In genomic region chr4:88130544-88131305, GRCh38 we compare ENCODE assay signal across 26 cellular contexts. TPM values are rescaled to one million over a fixed set of nuclear protein-coding genes. Genes with fewer than 3 reads are reported as not detected.
DNase-seq lines count a peak whose midpoint lies in the region; ATAC-seq and TF ChIP-seq lines count a peak whose summit lies in the region.
"Had no signal": no experiment of that assay in that cellular context is flagged by ENCODE, and none has a peak within 500 bp of the region (broad histone marks: within the 10 kb centered on the region; RNA-seq: fewer than 3 reads in every experiment).

No MANE protein-coding gene starts in this region.

- H3K27me3 ChIP-seq in ovary = no peaks in the 10 kb centered on the region

- no peak for TF ChIP-seq POLR2A in NB4 (IDR thresholded peaks at IDR 0.05; ENCODE audit: extremely low read depth, insufficient read length)
- TF ChIP-seq POLR2A in ovary (IDR thresholded peaks at IDR 0.05) = no peak

- H3K36me3 Mint-ChIP-seq in stimulated activated effector memory CD8-positive, alpha-beta T cell treated with anti-CD3 and anti-CD28 coated beads, Interleukin-12 subunit alpha, Interleukin-12 subunit beta, amount 100 ng/mL, for 72 hours = no peaks in the 10 kb centered on the region
- H3K36me3 Mint-ChIP-seq: activated naive CD4-positive, alpha-beta T cell treated with anti-CD3 and anti-CD28 coated beads, Interleukin-2, amount 50 U/mL, for 24 hours; natural killer cell treated with Interleukin-12 subunit alpha and Interleukin-12 subunit beta and Interleukin-15 and Interleukin-18, amount 100 ng/mL, for 72 hours had no signal

- peak; percentile 25 for DNase-seq in Ammon's horn (ENCODE audit: low spot score)
- peak; percentile 21 for DNase-seq in NB4 (ENCODE audit: low read depth)
- DNase-seq in SKM-1 treated with dmso at 0.1 percent for 144 hours (lab: John Stamatoyannopoulos, UW; ENCODE audit: unreplicated experiment) = peak; percentile 57
- DNase-seq in globus pallidus (ENCODE audit: low spot score) = peak; percentile 7
- no peak for DNase-seq in NCI-H128 (lab: John Stamatoyannopoulos, UW; ENCODE audit: unreplicated experiment)
- DNase-seq in stimulated activated effector memory CD8-positive, alpha-beta T cell treated with anti-CD3 and anti-CD28 coated beads, Interleukin-12 subunit alpha, Interleukin-12 subunit beta, amount 100 ng/mL, for 72 hours (ENCODE audit: low spot score in 2 of 2) = no peak
- DNase-seq in ovary = no peak
- DNase-seq in NCI-H187 (lab: John Stamatoyannopoulos, UW) = no peak
- DNase-seq: 8988T; activated CD4-positive, alpha-beta T cell treated with anti-CD3 and anti-CD28 coated beads, Interleukin-2, amount 10 ng/mL, durations not matched to agents 24 days and 14 days; anterior cingulate cortex; Caco-2; immature natural killer cell; mammary epithelial cell; MM.1S; NCI-H1694; NCI-H510A; PC-9; stimulated activated naive CD4-positive, alpha-beta T cell had no signal

- no peaks in the 10 kb centered on the region for H3K4me1 Mint-ChIP-seq in stimulated activated effector memory CD8-positive, alpha-beta T cell treated with anti-CD3 and anti-CD28 coated beads, Interleukin-12 subunit alpha, Interleukin-12 subunit beta, amount 100 ng/mL, for 72 hours
- H3K4me1 Mint-ChIP-seq: activated CD4-positive, alpha-beta T cell treated with anti-CD3 and anti-CD28 coated beads, Interleukin-2, amount 10 ng/mL, durations not matched to agents 24 days and 14 days; activated naive CD4-positive, alpha-beta T cell treated with anti-CD3 and anti-CD28 coated beads, Interleukin-2, amount 50 U/mL, for 24 hours; immature natural killer cell had no signal

- no peak overlapping the region for H3K27ac ChIP-seq in ovary
- H3K27ac ChIP-seq: C4-2B, epithelial cell of prostate, KMS-11, PC-9, thoracic aorta had no signal

- H3K4me3 ChIP-seq in NB4 (ENCODE audit: low read depth, low read length) (no peak overlapping the region), ovary (no peak overlapping the region)
- H3K4me3 ChIP-seq: PC-9, thoracic aorta had no signal

- WGBS in ovary, 3 donors = 91 to 95% (median 93%) methylated on average over 9 of the region's 9 CpGs

- peaks cover 2% of the 10 kb centered on the region for H3K9me3 Mint-ChIP-seq in stimulated activated effector memory CD8-positive, alpha-beta T cell treated with anti-CD3 and anti-CD28 coated beads, Interleukin-12 subunit alpha, Interleukin-12 subunit beta, amount 100 ng/mL, for 72 hours
- H3K9me3 Mint-ChIP-seq: activated naive CD4-positive, alpha-beta T cell treated with anti-CD3 and anti-CD28 coated beads, Interleukin-2, amount 50 U/mL, for 24 hours; natural killer cell treated with Interleukin-12 subunit alpha and Interleukin-12 subunit beta and Interleukin-15 and Interleukin-18, amount 100 ng/mL, for 72 hours had no signal

- intact Hi-C loops in ovary (cut with DNase I) = no loop called here

- no peak for TF ChIP-seq EP300 in ovary (IDR thresholded peaks at IDR 0.05)

- TF ChIP-seq CTCF in NB4 (IDR thresholded peaks at IDR 0.05; ENCODE audit: low read depth, low read length) (no peak), ovary (IDR thresholded peaks at IDR 0.05) (no peak)

- no peaks in the 10 kb centered on the region for H3K4me1 ChIP-seq in ovary (ENCODE audit: insufficient read depth)

- ATAC-seq in stimulated activated effector memory CD8-positive, alpha-beta T cell treated with anti-CD3 and anti-CD28 coated beads, Interleukin-12 subunit alpha, Interleukin-12 subunit beta, amount 100 ng/mL, for 72 hours = no peak
- ATAC-seq: natural killer cell treated with Interleukin-12 subunit alpha and Interleukin-12 subunit beta and Interleukin-15 and Interleukin-18, amount 100 ng/mL, for 72 hours had no signal

- peaks cover 0 to 3% of the 10 kb centered on the region in 2 donors for H3K9me3 ChIP-seq in ovary
- H3K9me3 ChIP-seq: Caco-2, thoracic aorta had no signal

- no peak overlapping the region for H3K27ac Mint-ChIP-seq in stimulated activated effector memory CD8-positive, alpha-beta T cell treated with anti-CD3 and anti-CD28 coated beads, Interleukin-12 subunit alpha, Interleukin-12 subunit beta, amount 100 ng/mL, for 72 hours
- H3K27ac Mint-ChIP-seq: activated CD4-positive, alpha-beta T cell treated with anti-CD3 and anti-CD28 coated beads, Interleukin-2, amount 10 ng/mL, durations not matched to agents 24 days and 14 days; activated naive CD4-positive, alpha-beta T cell treated with anti-CD3 and anti-CD28 coated beads, Interleukin-2, amount 50 U/mL, for 24 hours; immature natural killer cell; natural killer cell treated with Interleukin-12 subunit alpha and Interleukin-12 subunit beta and Interleukin-15 and Interleukin-18, amount 100 ng/mL, for 72 hours; T-helper 2 cell treated with Interferon-gamma antibody and Interleukin-4, amounts not matched to agents 5 μg/mL and 100 μg/mL, for 36 hours had no signal

- no peaks in the 10 kb centered on the region for H3K36me3 ChIP-seq in ovary
- H3K36me3 ChIP-seq: thoracic aorta had no signal

- H3K4me3 Mint-ChIP-seq in stimulated activated effector memory CD8-positive, alpha-beta T cell treated with anti-CD3 and anti-CD28 coated beads, Interleukin-12 subunit alpha, Interleukin-12 subunit beta, amount 100 ng/mL, for 72 hours = no peak overlapping the region
- H3K4me3 Mint-ChIP-seq: activated CD4-positive, alpha-beta T cell treated with anti-CD3 and anti-CD28 coated beads, Interleukin-2, amount 10 ng/mL, durations not matched to agents 24 days and 14 days; activated naive CD4-positive, alpha-beta T cell treated with anti-CD3 and anti-CD28 coated beads, Interleukin-2, amount 50 U/mL, for 24 hours; immature natural killer cell; natural killer cell treated with Interleukin-12 subunit alpha and Interleukin-12 subunit beta and Interleukin-15 and Interleukin-18, amount 100 ng/mL, for 72 hours; T-helper 2 cell treated with Interferon-gamma antibody and Interleukin-4, amounts not matched to agents 5 μg/mL and 100 μg/mL, for 36 hours had no signal

RNA-seq across cellular contexts. Expression of gene ABCG2, which starts 27.7 kb away (rescaled TPM):
- 10 to 100 TPM in 1 of 7 donors, 1 to 10 TPM in 6; 5.9 to 20.1 (median 6.7) TPM for total RNA-seq in ovary
- 10 to 100 TPM in 1 of 2 donors, 1 to 10 TPM in 1; 4.4 to 13.0 TPM for polyA plus RNA-seq in ovary

Comparison
In these comparisons a context has a peak if more than half of its experiments do, and no peak if none do; other contexts are left out.
1. DNase-seq: peak in Ammon's horn (single experiment), NB4 (single experiment), SKM-1 treated with dmso at 0.1 percent for 144 hours (single experiment) and globus pallidus (single experiment); none in NCI-H128 (single experiment), stimulated activated effector memory CD8-positive, alpha-beta T cell treated with anti-CD3 and anti-CD28 coated beads, Interleukin-12 subunit alpha, Interleukin-12 subunit beta, amount 100 ng/mL, for 72 hours (0 of 2), ovary (0 of 5) and NCI-H187 (0 of 2).